ENCODE assay signal across 1 cellular context in the genomic region with DNA sequence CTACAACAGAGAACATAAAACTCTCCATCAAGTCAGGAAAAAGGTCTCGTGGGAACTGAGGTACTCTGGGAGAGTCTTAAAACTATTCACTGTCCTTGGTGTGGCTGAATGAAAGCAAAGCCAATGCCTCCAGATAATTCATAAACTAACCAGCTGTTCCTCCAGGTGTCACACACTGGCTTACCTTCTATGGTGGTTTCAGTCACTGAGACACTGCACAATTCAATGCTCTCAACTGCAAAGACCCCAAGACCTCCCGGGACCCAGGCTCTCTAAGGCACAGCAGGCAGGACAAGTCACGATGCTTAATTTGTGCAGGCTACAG.
TF ChIP-seq lines count a peak whose summit lies in the region.

No MANE protein-coding gene starts in this region.

TF ChIP-seq in IMR-90, 13 proteins besides CTCF, POLR2A, EP300 and RAD21:
- no peak for TF ChIP-seq BHLHE40 (IDR thresholded peaks at IDR 0.05; ENCODE audit: low read depth, low read length)
- TF ChIP-seq SMC3 (IDR thresholded peaks at IDR 0.05; ENCODE audit: low read depth, low read length): no peak
- TF ChIP-seq RFX5 (IDR thresholded peaks at IDR 0.05; ENCODE audit: low read depth, low read length): no peak
- TF ChIP-seq MXI1 (IDR thresholded peaks at IDR 0.05; ENCODE audit: borderline replicate concordance, low read depth, low read length): no peak
- TF ChIP-seq CEBPB (IDR thresholded peaks at IDR 0.05; ENCODE audit: low read depth, low read length): no peak
- no peak for TF ChIP-seq NFE2L2 (IDR thresholded peaks at IDR 0.05; ENCODE audit: low read depth, low read length)
- TF ChIP-seq CHD1 (IDR thresholded peaks at IDR 0.05; ENCODE audit: low read depth, low read length): no peak
- TF ChIP-seq, protein P1, sequence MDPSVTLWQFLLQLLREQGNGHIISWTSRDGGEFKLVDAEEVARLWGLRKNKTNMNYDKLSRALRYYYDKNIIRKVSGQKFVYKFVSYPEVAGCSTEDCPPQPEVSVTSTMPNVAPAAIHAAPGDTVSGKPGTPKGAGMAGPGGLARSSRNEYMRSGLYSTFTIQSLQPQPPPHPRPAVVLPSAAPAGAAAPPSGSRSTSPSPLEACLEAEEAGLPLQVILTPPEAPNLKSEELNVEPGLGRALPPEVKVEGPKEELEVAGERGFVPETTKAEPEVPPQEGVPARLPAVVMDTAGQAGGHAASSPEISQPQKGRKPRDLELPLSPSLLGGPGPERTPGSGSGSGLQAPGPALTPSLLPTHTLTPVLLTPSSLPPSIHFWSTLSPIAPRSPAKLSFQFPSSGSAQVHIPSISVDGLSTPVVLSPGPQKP (IDR thresholded peaks at IDR 0.05; ENCODE audit: borderline replicate concordance, low read depth, low read length): no peak
- TF ChIP-seq MAZ (IDR thresholded peaks at IDR 0.05; ENCODE audit: borderline replicate concordance, low read depth, low read length): no peak
- TF ChIP-seq, protein P2, sequence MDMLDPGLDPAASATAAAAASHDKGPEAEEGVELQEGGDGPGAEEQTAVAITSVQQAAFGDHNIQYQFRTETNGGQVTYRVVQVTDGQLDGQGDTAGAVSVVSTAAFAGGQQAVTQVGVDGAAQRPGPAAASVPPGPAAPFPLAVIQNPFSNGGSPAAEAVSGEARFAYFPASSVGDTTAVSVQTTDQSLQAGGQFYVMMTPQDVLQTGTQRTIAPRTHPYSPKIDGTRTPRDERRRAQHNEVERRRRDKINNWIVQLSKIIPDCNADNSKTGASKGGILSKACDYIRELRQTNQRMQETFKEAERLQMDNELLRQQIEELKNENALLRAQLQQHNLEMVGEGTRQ (IDR thresholded peaks at IDR 0.05; ENCODE audit: low read depth, low read length): no peak
- no peak for TF ChIP-seq RCOR1 (IDR thresholded peaks at IDR 0.05; ENCODE audit: insufficient replicate concordance, low read length)
- TF ChIP-seq MAFK (IDR thresholded peaks at IDR 0.05; ENCODE audit: low read depth, low read length): no peak
